Comparison of ENCODE assay signal across 36 cellular contexts in genomic region chr16:50704245-50704644, GRCh38. TPM values are rescaled to one million over a fixed set of nuclear protein-coding genes. Genes with fewer than 3 reads are reported as not detected.
"Had no signal": no experiment of that assay in that cellular context is flagged by ENCODE, and none has a peak within 500 bp of the region (broad histone marks: within the 10 kb centered on the region; RNA-seq: fewer than 3 reads in every experiment).

No MANE protein-coding gene starts in this region.

- DNase-seq: activated B cell treated with CpG ODN at 0.5 μM for 24 hours; activated CD4-positive, alpha-beta T cell treated with anti-CD3 and anti-CD28 coated beads for 48 hours; activated CD4-positive, alpha-beta T cell treated with anti-CD3 and anti-CD28 coated beads, Interleukin-2, amount 50 U/mL, for 1 hour; activated CD4-positive, alpha-beta T cell treated with anti-CD3 and anti-CD28 coated beads, Interleukin-2, amount 50 U/mL, for 48 hours; activated effector memory CD4-positive, alpha-beta T cell treated with Interleukin-2 at 50 U/mL for 16 hours; activated gamma-delta T cell treated with Interleukin-2 at 50 U/mL for 16 hours; activated naive CD4-positive, alpha-beta T cell treated with anti-CD3 and anti-CD28 coated beads, Interleukin-2, amount 50 U/mL, for 16 hours; activated naive CD4-positive, alpha-beta T cell treated with Interleukin-2 at 50 U/mL for 16 hours; activated T-cell treated with anti-CD3 and anti-CD28 coated beads for 4 hours; activated T-cell treated with anti-CD3 and anti-CD28 coated beads, Interleukin-2, amount 50 U/mL, for 4 hours; amniotic stem cell; anterior cingulate cortex; brain microvascular endothelial cell; dermis blood vessel endothelial cell; effector CD4-positive, alpha-beta T cell; effector memory CD8-positive, alpha-beta T cell; esophagus squamous epithelium; foreskin melanocyte; heart right ventricle; T-helper 1 cell; T-helper 17 cell; T1000; WERI-Rb-1 had no signal

- H3K4me3 Mint-ChIP-seq: activated B cell treated with CpG ODN at 0.5 μM for 24 hours; activated naive CD8-positive, alpha-beta T cell; activated T-cell treated with anti-CD3 and anti-CD28 coated beads, Interleukin-2, amount 50 U/mL, for 4 hours; central memory CD8-positive, alpha-beta T cell; effector memory CD8-positive, alpha-beta T cell; T-helper 17 cell; T-helper 2 cell treated with Interferon-gamma antibody and Interleukin-4, amounts not matched to agents 5 μg/mL and 100 μg/mL, for 36 hours had no signal

- H3K27me3 ChIP-seq: brain microvascular endothelial cell, esophagus squamous epithelium, gastroesophageal sphincter, heart right ventricle had no signal

- H3K27me3 Mint-ChIP-seq: activated B cell treated with CpG ODN at 0.5 μM for 24 hours; activated naive CD8-positive, alpha-beta T cell; activated T-helper 17 cell treated with anti-CD3 and anti-CD28 coated beads, Interleukin-2, amount 50 U/mL, for 72 hours; central memory CD8-positive, alpha-beta T cell; effector memory CD8-positive, alpha-beta T cell; T-helper 17 cell had no signal

- H3K27ac Mint-ChIP-seq: activated B cell treated with CpG ODN at 0.5 μM for 24 hours; effector memory CD8-positive, alpha-beta T cell; T-helper 2 cell treated with Interferon-gamma antibody and Interleukin-4, amounts not matched to agents 5 μg/mL and 100 μg/mL, for 36 hours had no signal

- H3K4me3 ChIP-seq: coronary artery, esophagus squamous epithelium, gastroesophageal sphincter, heart right ventricle had no signal

- H3K36me3 ChIP-seq: brain microvascular endothelial cell, gastroesophageal sphincter, WERI-Rb-1 had no signal

- H3K4me1 ChIP-seq: gastroesophageal sphincter had no signal

- H3K27ac ChIP-seq: brain microvascular endothelial cell, coronary artery, gastroesophageal sphincter, heart right ventricle, WERI-Rb-1 had no signal

RNA-seq across cellular contexts. Expression of gene NOD2, which starts 10.8 kb away (rescaled TPM):
- total RNA-seq: astrocyte, fibroblast of villous mesenchyme had no signal

RNA-seq across cellular contexts. Expression of gene SNX20, which starts 23.1 kb away (rescaled TPM):
- total RNA-seq: astrocyte, bronchial epithelial cell, cerebellum, endothelial cell of umbilical vein, fibroblast of lung, fibroblast of villous mesenchyme, glomerular endothelial cell had no signal
